Comparison of ENCODE assay signal across 1 cellular context in the genomic region with DNA sequence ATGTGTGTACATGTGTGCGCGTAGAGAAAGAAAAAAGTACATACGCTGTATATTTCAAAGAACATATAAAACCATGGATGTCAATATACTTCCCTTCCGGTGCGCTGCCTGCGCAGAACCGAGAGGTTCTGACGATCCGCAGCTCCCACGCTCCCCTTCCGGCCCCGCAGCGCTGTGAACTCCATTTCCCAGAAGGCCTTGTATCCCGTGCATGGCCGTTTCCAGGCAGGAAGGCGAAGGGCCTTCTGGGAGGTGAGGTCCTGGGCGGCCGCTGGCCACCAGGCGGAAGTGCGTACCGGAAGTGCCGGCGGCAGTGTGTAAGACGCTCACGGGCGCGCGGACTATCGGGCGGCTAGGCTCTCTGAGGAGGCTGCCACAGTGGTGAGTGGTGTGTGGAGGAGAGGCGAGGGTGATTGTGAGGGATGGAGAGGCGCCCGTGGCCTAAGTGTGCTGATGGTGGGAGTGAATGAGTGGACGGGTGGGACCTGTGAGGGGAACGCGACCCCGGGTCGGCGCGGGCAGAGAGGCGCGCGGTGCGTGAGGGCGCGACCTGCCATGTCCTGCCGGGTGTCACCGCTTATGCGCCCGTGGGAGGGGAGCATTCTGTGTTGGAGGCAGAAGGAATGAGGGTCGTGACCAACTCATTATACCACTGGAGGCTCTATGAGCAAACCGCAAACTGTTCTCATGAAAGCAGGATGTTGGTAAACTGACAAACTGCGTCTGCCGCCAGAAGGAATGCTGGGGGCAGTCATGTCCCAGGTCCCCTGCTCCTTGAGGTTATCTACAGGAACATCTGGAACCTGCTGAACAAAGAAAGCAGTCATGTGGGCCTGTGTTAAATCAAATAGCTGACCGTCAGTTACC.
A peak's percentile ranks its signal among the peaks of the same experiment; 100 is the strongest.
TF ChIP-seq lines count a peak whose summit lies in the region.

A gene with protein sequence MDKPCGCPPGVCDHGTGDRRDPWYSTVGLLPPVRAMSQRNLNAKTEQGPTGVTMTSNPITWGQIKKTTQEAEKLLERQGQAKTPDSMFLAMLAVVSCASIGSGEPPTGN (plus strand): TSS at position 313 of the 867 bp plus-strand sequence. CDS start 6,792 bp downstream, outside the sequence.

TF ChIP-seq in HepG2, 621 proteins besides CTCF, POLR2A, EP300 and RAD21 (continued from another document and continues in another):
- TF ChIP-seq, protein P1, sequence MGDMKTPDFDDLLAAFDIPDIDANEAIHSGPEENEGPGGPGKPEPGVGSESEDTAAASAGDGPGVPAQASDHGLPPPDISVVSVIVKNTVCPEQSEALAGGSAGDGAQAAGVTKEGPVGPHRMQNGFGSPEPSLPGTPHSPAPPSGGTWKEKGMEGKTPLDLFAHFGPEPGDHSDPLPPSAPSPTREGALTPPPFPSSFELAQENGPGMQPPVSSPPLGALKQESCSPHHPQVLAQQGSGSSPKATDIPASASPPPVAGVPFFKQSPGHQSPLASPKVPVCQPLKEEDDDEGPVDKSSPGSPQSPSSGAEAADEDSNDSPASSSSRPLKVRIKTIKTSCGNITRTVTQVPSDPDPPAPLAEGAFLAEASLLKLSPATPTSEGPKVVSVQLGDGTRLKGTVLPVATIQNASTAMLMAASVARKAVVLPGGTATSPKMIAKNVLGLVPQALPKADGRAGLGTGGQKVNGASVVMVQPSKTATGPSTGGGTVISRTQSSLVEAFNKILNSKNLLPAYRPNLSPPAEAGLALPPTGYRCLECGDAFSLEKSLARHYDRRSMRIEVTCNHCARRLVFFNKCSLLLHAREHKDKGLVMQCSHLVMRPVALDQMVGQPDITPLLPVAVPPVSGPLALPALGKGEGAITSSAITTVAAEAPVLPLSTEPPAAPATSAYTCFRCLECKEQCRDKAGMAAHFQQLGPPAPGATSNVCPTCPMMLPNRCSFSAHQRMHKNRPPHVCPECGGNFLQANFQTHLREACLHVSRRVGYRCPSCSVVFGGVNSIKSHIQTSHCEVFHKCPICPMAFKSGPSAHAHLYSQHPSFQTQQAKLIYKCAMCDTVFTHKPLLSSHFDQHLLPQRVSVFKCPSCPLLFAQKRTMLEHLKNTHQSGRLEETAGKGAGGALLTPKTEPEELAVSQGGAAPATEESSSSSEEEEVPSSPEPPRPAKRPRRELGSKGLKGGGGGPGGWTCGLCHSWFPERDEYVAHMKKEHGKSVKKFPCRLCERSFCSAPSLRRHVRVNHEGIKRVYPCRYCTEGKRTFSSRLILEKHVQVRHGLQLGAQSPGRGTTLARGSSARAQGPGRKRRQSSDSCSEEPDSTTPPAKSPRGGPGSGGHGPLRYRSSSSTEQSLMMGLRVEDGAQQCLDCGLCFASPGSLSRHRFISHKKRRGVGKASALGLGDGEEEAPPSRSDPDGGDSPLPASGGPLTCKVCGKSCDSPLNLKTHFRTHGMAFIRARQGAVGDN (CRISPR knock-in tag; IDR thresholded peaks at IDR 0.05): peak; percentile 85
- TF ChIP-seq ZSCAN22 (CRISPR knock-in tag; IDR thresholded peaks at IDR 0.05) (no peak), ZNF281 (CRISPR knock-in tag; IDR thresholded peaks at IDR 0.05; ENCODE audit: borderline replicate concordance) (no peak), ATF2 (CRISPR knock-in tag; IDR thresholded peaks at IDR 0.05) (peak; percentile 59; the same call in 1 of the 2 replicates), BRF2 (CRISPR knock-in tag; IDR thresholded peaks at IDR 0.05) (peak; percentile 47; the same call in 1 of the 2 replicates), KAT2B (IDR thresholded peaks at IDR 0.05; ENCODE audit: borderline replicate concordance, low read depth, low read length) (no peak), KAT8 (CRISPR knock-in tag; IDR thresholded peaks at IDR 0.05) (peak; percentile 98), FOXK2 (IDR thresholded peaks at IDR 0.05) (no peak), MYC (CRISPR knock-in tag; IDR thresholded peaks at IDR 0.05; ENCODE audit: borderline replicate concordance) (peak; percentile 85; the same call in 1 of the 2 replicates), ZNF788 (CRISPR knock-in tag; IDR thresholded peaks at IDR 0.05; ENCODE audit: borderline replicate concordance) (peak; percentile 92), HCFC1 (IDR thresholded peaks at IDR 0.05; ENCODE audit: low read depth, low read length) (peak; percentile 99), KIAA2018 (CRISPR knock-in tag; IDR thresholded peaks at IDR 0.05; ENCODE audit: borderline replicate concordance) (no peak), HDAC1 (CRISPR knock-in tag; IDR thresholded peaks at IDR 0.05) (peak; percentile 94), HDAC6 (IDR thresholded peaks at IDR 0.05; ENCODE audit: low read depth, low read length) (no peak), NFATC3 (CRISPR knock-in tag; IDR thresholded peaks at IDR 0.05) (no peak), SIN3A (IDR thresholded peaks at IDR 0.05; ENCODE audit: borderline replicate concordance, low read depth, low read length) (peak; percentile 89), CC2D1A (CRISPR knock-in tag; IDR thresholded peaks at IDR 0.05) (no peak), JUN (CRISPR knock-in tag; IDR thresholded peaks at IDR 0.05) (no peak), SRSF1 (optimal IDR thresholded peaks at IDR 0.05; ENCODE audit: low read depth, low read length) (peak; percentile 84), ZNF335 (CRISPR knock-in tag; IDR thresholded peaks at IDR 0.05) (peak; percentile 78; the same call in 1 of the 2 replicates), SKI (IDR thresholded peaks at IDR 0.05; ENCODE audit: partially characterized antibody) (no peak), XBP1 (CRISPR knock-in tag; IDR thresholded peaks at IDR 0.05) (no peak), THAP8 (CRISPR knock-in tag; IDR thresholded peaks at IDR 0.05; ENCODE audit: borderline replicate concordance) (no peak), IKZF4 (CRISPR knock-in tag; IDR thresholded peaks at IDR 0.05; ENCODE audit: borderline replicate concordance, low read depth, not compliant biosample characterization) (peak; percentile 34), THAP7 (CRISPR knock-in tag; IDR thresholded peaks at IDR 0.05) (peak; percentile 86)
- TF ChIP-seq, protein P2, sequence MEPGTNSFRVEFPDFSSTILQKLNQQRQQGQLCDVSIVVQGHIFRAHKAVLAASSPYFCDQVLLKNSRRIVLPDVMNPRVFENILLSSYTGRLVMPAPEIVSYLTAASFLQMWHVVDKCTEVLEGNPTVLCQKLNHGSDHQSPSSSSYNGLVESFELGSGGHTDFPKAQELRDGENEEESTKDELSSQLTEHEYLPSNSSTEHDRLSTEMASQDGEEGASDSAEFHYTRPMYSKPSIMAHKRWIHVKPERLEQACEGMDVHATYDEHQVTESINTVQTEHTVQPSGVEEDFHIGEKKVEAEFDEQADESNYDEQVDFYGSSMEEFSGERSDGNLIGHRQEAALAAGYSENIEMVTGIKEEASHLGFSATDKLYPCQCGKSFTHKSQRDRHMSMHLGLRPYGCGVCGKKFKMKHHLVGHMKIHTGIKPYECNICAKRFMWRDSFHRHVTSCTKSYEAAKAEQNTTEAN (CRISPR knock-in tag; conservative IDR thresholded peaks at IDR 0.05): no peak
- TF ChIP-seq, protein P3, sequence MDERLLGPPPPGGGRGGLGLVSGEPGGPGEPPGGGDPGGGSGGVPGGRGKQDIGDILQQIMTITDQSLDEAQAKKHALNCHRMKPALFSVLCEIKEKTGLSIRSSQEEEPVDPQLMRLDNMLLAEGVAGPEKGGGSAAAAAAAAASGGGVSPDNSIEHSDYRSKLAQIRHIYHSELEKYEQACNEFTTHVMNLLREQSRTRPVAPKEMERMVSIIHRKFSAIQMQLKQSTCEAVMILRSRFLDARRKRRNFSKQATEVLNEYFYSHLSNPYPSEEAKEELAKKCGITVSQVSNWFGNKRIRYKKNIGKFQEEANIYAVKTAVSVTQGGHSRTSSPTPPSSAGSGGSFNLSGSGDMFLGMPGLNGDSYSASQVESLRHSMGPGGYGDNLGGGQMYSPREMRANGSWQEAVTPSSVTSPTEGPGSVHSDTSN (CRISPR knock-in tag; IDR thresholded peaks at IDR 0.05): no peak
